Comparison of ENCODE assay signal across 1 cellular context in the genomic region with DNA sequence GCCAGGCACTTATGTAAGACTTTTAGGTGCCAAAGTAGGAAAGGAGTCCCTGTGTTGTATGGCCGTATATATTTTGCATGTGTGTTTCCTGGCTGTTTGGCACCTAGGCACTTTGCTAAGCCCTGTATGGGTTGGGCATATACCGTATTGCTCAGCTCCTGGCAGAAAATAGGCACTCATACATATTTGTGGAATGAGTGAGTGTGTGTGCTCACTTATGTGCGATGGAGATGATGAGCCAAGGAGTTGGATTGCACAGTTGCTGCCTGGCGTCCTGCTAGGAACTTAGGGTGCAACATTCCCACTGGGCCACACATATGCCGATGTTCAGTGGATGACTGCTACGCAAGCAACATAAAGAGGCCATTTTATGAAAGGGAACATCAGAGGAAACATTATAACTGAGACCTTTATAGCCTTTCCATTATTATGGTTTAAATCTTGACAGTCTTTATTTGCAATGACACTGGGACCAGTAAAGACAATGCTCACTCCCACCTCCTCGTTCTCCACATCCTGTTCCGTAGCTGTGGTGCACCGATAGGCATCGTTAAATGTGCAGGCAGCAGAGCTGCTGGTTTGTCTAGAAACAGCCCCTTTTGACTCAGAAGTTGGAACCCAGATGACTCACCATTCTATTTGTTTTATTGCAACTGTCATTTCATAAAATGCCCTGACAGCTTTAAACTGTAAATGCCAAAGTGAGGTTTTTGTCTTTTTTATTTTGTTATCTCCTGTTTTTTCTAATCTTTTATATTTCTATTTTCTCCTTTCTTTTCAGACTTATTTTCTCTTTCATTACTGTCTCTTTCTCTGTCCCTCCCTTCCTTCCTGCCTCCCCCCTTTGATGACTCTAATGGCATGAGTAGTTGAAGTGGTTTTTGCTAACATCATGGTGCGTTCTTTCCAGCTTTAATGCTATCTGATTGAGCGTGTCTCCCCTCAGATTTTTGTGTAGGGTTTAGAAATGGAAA.
A peak's percentile ranks its signal among the peaks of the same experiment; 100 is the strongest.
TF ChIP-seq lines count a peak whose summit lies in the region.

No MANE protein-coding gene starts in this region.

TF ChIP-seq in IMR-90, 13 proteins besides CTCF, POLR2A, EP300 and RAD21 (continued from another document):
- TF ChIP-seq MXI1 (IDR thresholded peaks at IDR 0.05; ENCODE audit: borderline replicate concordance, low read depth, low read length) (no peak), CHD1 (IDR thresholded peaks at IDR 0.05; ENCODE audit: low read depth, low read length) (no peak), RFX5 (IDR thresholded peaks at IDR 0.05; ENCODE audit: low read depth, low read length) (no peak), BHLHE40 (IDR thresholded peaks at IDR 0.05; ENCODE audit: low read depth, low read length) (no peak), CEBPB (IDR thresholded peaks at IDR 0.05; ENCODE audit: low read depth, low read length) (peak; percentile 95), RCOR1 (IDR thresholded peaks at IDR 0.05; ENCODE audit: insufficient replicate concordance, low read length) (peak; percentile 44), MAZ (IDR thresholded peaks at IDR 0.05; ENCODE audit: borderline replicate concordance, low read depth, low read length) (no peak), NFE2L2 (IDR thresholded peaks at IDR 0.05; ENCODE audit: low read depth, low read length) (0 out of 2 replicates have a peak, but pooled peaks have one; percentile 18), FOS (IDR thresholded peaks at IDR 0.05; ENCODE audit: low read depth, low read length) (peak; percentile 77; the same call in 1 of the 2 replicates), MAFK (IDR thresholded peaks at IDR 0.05; ENCODE audit: low read depth, low read length) (no peak; the same call in 1 of the 2 replicates)
- TF ChIP-seq, protein P1, sequence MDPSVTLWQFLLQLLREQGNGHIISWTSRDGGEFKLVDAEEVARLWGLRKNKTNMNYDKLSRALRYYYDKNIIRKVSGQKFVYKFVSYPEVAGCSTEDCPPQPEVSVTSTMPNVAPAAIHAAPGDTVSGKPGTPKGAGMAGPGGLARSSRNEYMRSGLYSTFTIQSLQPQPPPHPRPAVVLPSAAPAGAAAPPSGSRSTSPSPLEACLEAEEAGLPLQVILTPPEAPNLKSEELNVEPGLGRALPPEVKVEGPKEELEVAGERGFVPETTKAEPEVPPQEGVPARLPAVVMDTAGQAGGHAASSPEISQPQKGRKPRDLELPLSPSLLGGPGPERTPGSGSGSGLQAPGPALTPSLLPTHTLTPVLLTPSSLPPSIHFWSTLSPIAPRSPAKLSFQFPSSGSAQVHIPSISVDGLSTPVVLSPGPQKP (IDR thresholded peaks at IDR 0.05; ENCODE audit: borderline replicate concordance, low read depth, low read length) = no peak
- TF ChIP-seq, protein P2, sequence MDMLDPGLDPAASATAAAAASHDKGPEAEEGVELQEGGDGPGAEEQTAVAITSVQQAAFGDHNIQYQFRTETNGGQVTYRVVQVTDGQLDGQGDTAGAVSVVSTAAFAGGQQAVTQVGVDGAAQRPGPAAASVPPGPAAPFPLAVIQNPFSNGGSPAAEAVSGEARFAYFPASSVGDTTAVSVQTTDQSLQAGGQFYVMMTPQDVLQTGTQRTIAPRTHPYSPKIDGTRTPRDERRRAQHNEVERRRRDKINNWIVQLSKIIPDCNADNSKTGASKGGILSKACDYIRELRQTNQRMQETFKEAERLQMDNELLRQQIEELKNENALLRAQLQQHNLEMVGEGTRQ (IDR thresholded peaks at IDR 0.05; ENCODE audit: low read depth, low read length) = no peak
TF ChIP-seq in IMR-90: peak in this region for 4.
